In the genomic region with DNA sequence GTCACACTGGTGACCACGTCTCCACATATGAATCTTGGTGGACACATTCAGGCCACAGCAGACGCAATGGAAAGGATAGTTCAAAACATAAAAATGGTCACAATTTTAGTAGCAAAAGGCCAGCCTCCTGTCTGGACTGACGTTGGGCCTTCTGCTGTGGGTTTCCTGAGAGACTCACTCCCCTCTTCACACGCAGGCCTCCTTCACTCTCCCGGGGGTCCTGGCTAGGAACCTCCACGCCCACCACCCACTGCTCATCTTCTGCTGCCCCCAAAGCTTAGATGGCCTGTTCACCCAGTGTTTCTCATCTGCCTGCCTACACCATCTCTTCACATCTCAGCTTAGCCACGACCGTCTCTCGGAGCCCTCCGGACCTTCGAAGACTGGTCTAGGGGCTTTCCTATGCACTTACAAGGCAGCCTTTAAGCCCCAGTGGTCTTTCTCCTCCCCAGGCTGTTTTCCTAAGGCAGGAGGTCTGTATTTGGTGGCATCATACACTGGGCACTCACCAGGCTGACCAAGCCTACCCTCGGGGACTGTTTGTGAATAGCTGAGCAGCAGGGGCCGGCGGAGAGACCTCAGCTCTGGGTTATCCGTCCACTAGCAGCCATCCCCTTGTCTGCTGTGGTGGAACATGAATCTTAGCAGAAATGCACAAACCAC, we compare ENCODE assay signal across 1 cellular context.
TF ChIP-seq lines count a peak whose summit lies in the region.

No MANE protein-coding gene starts in this region.

TF ChIP-seq in H1, 55 proteins besides CTCF, POLR2A, EP300 and RAD21:
- TF ChIP-seq SRF (IDR thresholded peaks at IDR 0.05; ENCODE audit: low read depth, low read length) (no peak), EZH2 (IDR thresholded peaks at IDR 0.05; ENCODE audit: low read depth, low read length, severe bottlenecking) (no peak), EGR1 (IDR thresholded peaks at IDR 0.05; ENCODE audit: borderline replicate concordance, low read depth, low read length) (no peak), CBX5 (IDR thresholded peaks at IDR 0.05; ENCODE audit: low read depth, low read length) (no peak), RFX5 (IDR thresholded peaks at IDR 0.05; ENCODE audit: borderline replicate concordance, low read depth, low read length) (no peak), ZNF274 (IDR thresholded peaks at IDR 0.05; ENCODE audit: borderline replicate concordance, extremely low read depth, low read length) (no peak), BCL11A (IDR thresholded peaks at IDR 0.05; ENCODE audit: low read depth in 2 of 2, low read length in 2 of 2) (no peak), JUN (IDR thresholded peaks at IDR 0.05; ENCODE audit: low read depth, low read length) (no peak), SP1 (IDR thresholded peaks at IDR 0.05; ENCODE audit: low read depth, low read length) (no peak), PHF8 (conservative IDR thresholded peaks at IDR 0.05; ENCODE audit: low read depth, low read length) (no peak), SP4 (IDR thresholded peaks at IDR 0.05; ENCODE audit: low read length) (no peak), FOSL1 (IDR thresholded peaks at IDR 0.05; ENCODE audit: insufficient read depth, low read depth, low read length) (no peak), CTBP2 (IDR thresholded peaks at IDR 0.05; ENCODE audit: borderline replicate concordance, insufficient read depth, insufficient read length, low read length) (no peak), GABPA (IDR thresholded peaks at IDR 0.05; ENCODE audit: borderline replicate concordance, insufficient read depth, low read length) (no peak), YY1 (IDR thresholded peaks at IDR 0.05; ENCODE audit: low read depth, low read length) (no peak), RBBP5 (IDR thresholded peaks at IDR 0.05; ENCODE audit: borderline replicate concordance, low read depth, low read length) (no peak)
- TF ChIP-seq, protein P1, sequence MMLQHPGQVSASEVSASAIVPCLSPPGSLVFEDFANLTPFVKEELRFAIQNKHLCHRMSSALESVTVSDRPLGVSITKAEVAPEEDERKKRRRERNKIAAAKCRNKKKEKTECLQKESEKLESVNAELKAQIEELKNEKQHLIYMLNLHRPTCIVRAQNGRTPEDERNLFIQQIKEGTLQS (IDR thresholded peaks at IDR 0.05; ENCODE audit: insufficient read depth, low read depth, low read length), result no peak
- TF ChIP-seq, protein P2, sequence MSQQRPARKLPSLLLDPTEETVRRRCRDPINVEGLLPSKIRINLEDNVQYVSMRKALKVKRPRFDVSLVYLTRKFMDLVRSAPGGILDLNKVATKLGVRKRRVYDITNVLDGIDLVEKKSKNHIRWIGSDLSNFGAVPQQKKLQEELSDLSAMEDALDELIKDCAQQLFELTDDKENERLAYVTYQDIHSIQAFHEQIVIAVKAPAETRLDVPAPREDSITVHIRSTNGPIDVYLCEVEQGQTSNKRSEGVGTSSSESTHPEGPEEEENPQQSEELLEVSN (IDR thresholded peaks at IDR 0.05), result no peak
- TF ChIP-seq, protein P3, sequence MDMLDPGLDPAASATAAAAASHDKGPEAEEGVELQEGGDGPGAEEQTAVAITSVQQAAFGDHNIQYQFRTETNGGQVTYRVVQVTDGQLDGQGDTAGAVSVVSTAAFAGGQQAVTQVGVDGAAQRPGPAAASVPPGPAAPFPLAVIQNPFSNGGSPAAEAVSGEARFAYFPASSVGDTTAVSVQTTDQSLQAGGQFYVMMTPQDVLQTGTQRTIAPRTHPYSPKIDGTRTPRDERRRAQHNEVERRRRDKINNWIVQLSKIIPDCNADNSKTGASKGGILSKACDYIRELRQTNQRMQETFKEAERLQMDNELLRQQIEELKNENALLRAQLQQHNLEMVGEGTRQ (IDR thresholded peaks at IDR 0.05; ENCODE audit: low read length), result no peak
